ENCODE assay signal across 11 cellular contexts in the genomic region with DNA sequence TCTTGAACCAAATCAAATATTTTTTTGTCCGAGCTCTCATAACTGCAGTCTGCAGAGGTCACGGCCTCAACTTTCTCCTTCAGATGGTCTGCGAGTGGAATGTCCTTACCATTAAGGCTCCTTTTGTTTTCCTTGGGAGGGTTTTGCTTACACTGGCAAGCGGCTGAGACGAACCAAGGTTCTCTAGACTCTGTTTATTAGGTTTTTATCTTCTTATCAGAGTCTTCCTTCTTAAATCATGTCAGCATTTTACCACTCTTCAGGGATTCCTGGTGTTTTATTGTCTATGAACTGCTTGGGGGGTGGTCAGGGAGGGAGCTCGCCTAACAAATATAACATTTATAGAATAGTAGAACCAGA.
DNase-seq lines count a peak whose midpoint lies in the region; ATAC-seq and TF ChIP-seq lines count a peak whose summit lies in the region.
"Had no signal": no experiment of that assay in that cellular context is flagged by ENCODE, and none has a peak within 500 bp of the region (broad histone marks: within the 10 kb centered on the region; RNA-seq: fewer than 3 reads in every experiment).

No MANE protein-coding gene starts in this region.

- peak overlapping the region; percentile 89 for H3K18ac ChIP-seq in trophoblast cell (ENCODE audit: low read length)

- H3K79me1 ChIP-seq in trophoblast cell (ENCODE audit: low read length), result peaks cover 19% of the 10 kb centered on the region

- peak; percentile 6 for DNase-seq in BJ (ENCODE audit: low read depth)
- no peak for DNase-seq in PC-3
- peak; percentile 52 for DNase-seq in fibroblast of pulmonary artery (ENCODE audit: low read depth)
- peak in 1 of 2 donors; percentile 18 for DNase-seq in trophoblast cell
- no peak for DNase-seq in stimulated activated CD8-positive, alpha-beta memory T cell treated with anti-CD3 and anti-CD28 coated beads, Interleukin-4, amount 100 ng/mL, for 48 hours
- no peak for DNase-seq in DMS153 treated with DMSO at 0.1 percent for 48 hours (lab: John Stamatoyannopoulos, UW; ENCODE audit: unreplicated experiment)
- no peak for DNase-seq in stimulated activated naive CD8-positive, alpha-beta T cell treated with anti-CD3 and anti-CD28 coated beads, Interleukin-15, Interleukin-2, amounts not matched to agents 100 U/mL and 50 U/mL, for 24 hours

- H3K4me2 ChIP-seq in PC-3 (ENCODE audit: low read length) (peak overlapping the region; percentile 35; the same call in 1 of the 2 replicates), trophoblast cell (ENCODE audit: low read length) (no peak overlapping the region)
- H3K4me2 ChIP-seq: BLaER1 had no signal

- no peaks in the 10 kb centered on the region for H3F3A ChIP-seq in PC-3 (ENCODE audit: low read length, unreplicated experiment)

- no peaks in the 10 kb centered on the region for H4K20me1 ChIP-seq in PC-3 (ENCODE audit: low read length)
- H4K20me1 ChIP-seq: BLaER1 had no signal

- 0 out of 2 replicates have a peak overlapping the region, but pooled peaks have one; percentile 8 for H2AFZ ChIP-seq in PC-3 (ENCODE audit: low read length)
- no peak overlapping the region for H2AFZ ChIP-seq in trophoblast cell (ENCODE audit: insufficient read depth, low read length, poor library complexity)
- H2AFZ ChIP-seq: parathyroid adenoma had no signal

- WGBS in trophoblast cell (ENCODE audit: extremely low coverage, insufficient coverage, insufficient read length), result no CpG with 5 or more reads among the region's 6 CpGs

- H3K36me3 ChIP-seq in BJ (ENCODE audit: control insufficient read depth, insufficient read depth, low read length) (no peaks in the 10 kb centered on the region), PC-3 (ENCODE audit: low read depth, low read length) (no peaks in the 10 kb centered on the region), trophoblast cell (ENCODE audit: control insufficient read depth in 1 of 2, insufficient read depth in 2 of 2, low read length in 2 of 2) (peaks cover 0 to 2% of the 10 kb centered on the region in 2 experiments)
- H3K36me3 ChIP-seq: BLaER1, cardiac muscle cell had no signal

- peak overlapping the region; percentile 98 for H3K27ac ChIP-seq in PC-3 (ENCODE audit: low read length)
- H3K27ac ChIP-seq in trophoblast cell (ENCODE audit: low read depth, low read length), result peak overlapping the region; percentile 95
- H3K27ac ChIP-seq: BLaER1, cardiac muscle cell, parathyroid adenoma had no signal

- H3K9me2 ChIP-seq in PC-3 (replicated peaks; ENCODE audit: low read length), result no peaks in the 10 kb centered on the region

- POLR2A ChIA-PET in BJ (lab: Charles Lee), result interaction anchor here (0.5 to 0.7 kb wide), 3 partner anchors 103 to 290 kb away, joined by 3 to 6 read pairs (median 4); no protein-coding TSS in a partner anchor
- POLR2A ChIA-PET in PC-3 (lab: Charles Lee; ENCODE audit: unreplicated experiment), result interaction anchor here (0.6 kb wide), 1 partner anchor 66 kb away, joined by 5 read pairs; no protein-coding TSS in a partner anchor

- peak overlapping the region; percentile 94 for H4K8ac ChIP-seq in trophoblast cell (ENCODE audit: low read depth, low read length)

- H3K23ac ChIP-seq in trophoblast cell (ENCODE audit: low read length), result no peak overlapping the region

- TF ChIP-seq CTCF in BJ (IDR thresholded peaks at IDR 0.05; ENCODE audit: insufficient read depth, low read depth, low read length) (no peak), PC-3 (conservative IDR thresholded peaks at IDR 0.05; ENCODE audit: low read depth, low read length) (no peak), fibroblast of pulmonary artery (IDR thresholded peaks at IDR 0.05; ENCODE audit: low read length, missing control alignments) (no peak)

- peak overlapping the region; percentile 77 for H4K12ac ChIP-seq in trophoblast cell (ENCODE audit: low read depth, low read length)

- ATAC-seq in PC-3 (no peak), GM19463 (IDR thresholded peaks at IDR 0.05; ENCODE audit: unreplicated experiment) (no peak)
- no peak for ATAC-seq in stimulated activated naive CD8-positive, alpha-beta T cell treated with anti-CD3 and anti-CD28 coated beads, Interleukin-15, Interleukin-2, amounts not matched to agents 100 U/mL and 50 U/mL, for 24 hours

- H2AK5ac ChIP-seq in trophoblast cell (ENCODE audit: low read length), result peak overlapping the region; percentile 97

- H3K9ac ChIP-seq in PC-3 (ENCODE audit: low read length) (peak overlapping the region; percentile 85), trophoblast cell (ENCODE audit: low read length) (no peak overlapping the region)
- H3K9ac ChIP-seq: BLaER1, parathyroid adenoma had no signal

- no peak overlapping the region for H3K4me3 ChIP-seq in BJ (ENCODE audit: low read depth, low read length)
- H3K4me3 ChIP-seq in PC-3 (ENCODE audit: low read length), result no peak overlapping the region
- H3K4me3 ChIP-seq in fibroblast of pulmonary artery (replicated peaks; ENCODE audit: low read depth, low read length), result no peak overlapping the region
- no peak overlapping the region for H3K4me3 ChIP-seq in trophoblast cell (ENCODE audit: low read depth, low read length)
- H3K4me3 ChIP-seq: BLaER1, cardiac muscle cell had no signal

- CTCF ChIA-PET in BJ (lab: Yijun Ruan, JAX) (no interaction called here), PC-3 (lab: Charles Lee) (no interaction called here)

- peak overlapping the region; percentile 100 for H2BK5ac ChIP-seq in trophoblast cell (ENCODE audit: low read depth, low read length, poor library complexity)

- H3K4ac ChIP-seq in trophoblast cell (ENCODE audit: low read depth, low read length), result peak overlapping the region; percentile 97

- peaks cover 31% of the 10 kb centered on the region for H3K4me1 ChIP-seq in PC-3 (ENCODE audit: insufficient read depth, low read length)
- H3K4me1 ChIP-seq in trophoblast cell (ENCODE audit: control insufficient read depth in 1 of 2, insufficient read depth in 2 of 2, low read length in 2 of 2), result peaks cover 7 to 10% of the 10 kb centered on the region in 2 experiments
- H3K4me1 ChIP-seq: BLaER1, parathyroid adenoma had no signal

- peak overlapping the region; percentile 99 for H2BK12ac ChIP-seq in trophoblast cell (ENCODE audit: low read length)

- H3K9me3 ChIP-seq in PC-3 (ENCODE audit: low read length) (no peaks in the 10 kb centered on the region), trophoblast cell (ENCODE audit: insufficient read depth, low read depth, low read length) (no peaks in the 10 kb centered on the region)
- H3K9me3 ChIP-seq: BLaER1 had no signal

- no TSS peak for BruUV-seq in PC-3 (replicated peaks; lab: Mats Ljungman, UMichigan)

- H2BK120ac ChIP-seq in trophoblast cell (ENCODE audit: insufficient read depth, low read length, poor library complexity), result peak overlapping the region; percentile 100

- H4K91ac ChIP-seq in trophoblast cell (ENCODE audit: low read depth, low read length), result peak overlapping the region; percentile 100

- H3K27me3 ChIP-seq in BJ (ENCODE audit: control insufficient read depth, insufficient read depth, low read length) (no peaks in the 10 kb centered on the region), PC-3 (ENCODE audit: low read length) (no peaks in the 10 kb centered on the region), trophoblast cell (ENCODE audit: insufficient read depth, low read length) (no peaks in the 10 kb centered on the region)
- H3K27me3 ChIP-seq: BLaER1, cardiac muscle cell had no signal

- H3K79me2 ChIP-seq in PC-3 (ENCODE audit: low read length), result no peaks in the 10 kb centered on the region
- H3K79me2 ChIP-seq in trophoblast cell (ENCODE audit: control insufficient read depth, insufficient read depth, low read length, poor library complexity), result peaks cover 2% of the 10 kb centered on the region
- H3K79me2 ChIP-seq: parathyroid adenoma had no signal

- H3K14ac ChIP-seq in trophoblast cell (ENCODE audit: low read length), result peak overlapping the region; percentile 95

- intact Hi-C loops in PC-3 (cut with micrococcal nuclease), result loop anchor here (2.0 to 10.0 kb wide), 5 partner anchors 232 to 1690 kb away; no protein-coding TSS in a partner anchor

Comparison
In these comparisons a context has a peak if more than half of its experiments do, and no peak if none do; other contexts are left out.
1. DNase-seq: peak in BJ (single experiment) and fibroblast of pulmonary artery (single experiment); none in PC-3 (single experiment), stimulated activated CD8-positive, alpha-beta memory T cell treated with anti-CD3 and anti-CD28 coated beads, Interleukin-4, amount 100 ng/mL, for 48 hours (single experiment), DMS153 treated with DMSO at 0.1 percent for 48 hours (single experiment) and stimulated activated naive CD8-positive, alpha-beta T cell treated with anti-CD3 and anti-CD28 coated beads, Interleukin-15, Interleukin-2, amounts not matched to agents 100 U/mL and 50 U/mL, for 24 hours (single experiment).